8 cellular contexts compared by ENCODE assay signal in the genomic region with DNA sequence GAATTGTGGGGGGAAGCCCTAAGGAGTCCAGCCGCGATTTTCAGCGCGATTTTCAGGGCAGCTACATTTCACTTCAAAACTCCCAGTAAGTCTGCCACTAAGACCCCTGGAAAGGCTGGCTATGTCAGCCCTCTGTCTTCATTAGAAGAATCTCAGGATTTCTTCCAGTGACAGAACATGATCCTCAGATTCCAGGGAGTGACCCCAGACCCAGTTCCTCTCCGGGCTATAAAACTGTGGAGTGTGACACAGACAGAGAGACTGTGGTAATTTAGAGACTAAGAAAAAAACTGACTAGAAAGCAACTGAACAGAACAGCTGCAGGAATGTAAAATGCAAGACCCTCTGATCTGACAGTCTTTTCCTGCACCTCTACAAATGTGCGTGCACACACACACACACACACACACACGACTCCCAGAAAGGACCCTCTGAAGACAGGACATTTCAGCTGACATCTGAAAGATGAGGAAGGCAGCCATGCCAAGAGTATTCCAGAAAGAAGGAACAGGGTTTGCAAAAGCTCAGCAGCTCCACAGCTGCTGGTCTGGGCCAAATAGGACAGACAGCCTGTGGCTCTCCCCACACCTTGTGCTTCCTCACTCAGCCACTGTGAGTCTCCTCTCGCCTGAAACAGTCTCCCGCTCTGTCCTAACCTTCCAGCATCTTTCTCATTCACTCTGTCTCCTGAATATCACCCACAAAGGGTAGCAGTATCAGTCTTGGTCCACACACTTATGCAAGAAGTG.
A peak's percentile ranks its signal among the peaks of the same experiment; 100 is the strongest.
DNase-seq lines count a peak whose midpoint lies in the region; ATAC-seq and TF ChIP-seq lines count a peak whose summit lies in the region.

No MANE protein-coding gene starts in this region.

- peaks cover 26% of the 10 kb centered on the region for H3K4me1 ChIP-seq in effector memory CD4-positive, alpha-beta T cell (ENCODE audit: control insufficient read depth, insufficient read depth, low read length, poor library complexity, severe bottlenecking)
- peaks cover 13 to 48% of the 10 kb centered on the region in 2 donors for H3K4me1 ChIP-seq in naive thymus-derived CD4-positive, alpha-beta T cell (ENCODE audit: control insufficient read depth in 2 of 2, insufficient read depth in 2 of 2, low read length in 2 of 2)
- H3K4me1 ChIP-seq in BE2C = no peaks in the 10 kb centered on the region

- H3K27ac Mint-ChIP-seq in naive thymus-derived CD4-positive, alpha-beta T cell = peak overlapping the region; percentile 79 to 99 (median 95)

- no peaks in the 10 kb centered on the region for H3K36me3 ChIP-seq in effector memory CD4-positive, alpha-beta T cell (ENCODE audit: control insufficient read depth, insufficient read depth, low read length)
- H3K36me3 ChIP-seq in naive thymus-derived CD4-positive, alpha-beta T cell (ENCODE audit: control insufficient read depth in 2 of 3, insufficient read depth in 3 of 3, low read length in 3 of 3) = no peaks in the 10 kb centered on the region
- no peaks in the 10 kb centered on the region for H3K36me3 ChIP-seq in BE2C

- CTCF ChIA-PET in naive thymus-derived CD4-positive, alpha-beta T cell (lab: Charles Lee) = interaction anchor here (0.7 to 1.6 kb wide), 5 partner anchors 12 to 90 kb away, joined by 3 to 6 read pairs (median 6); no protein-coding TSS in a partner anchor

- DNase-seq in GM12864 (ENCODE audit: low read depth) (no peak), NAMALWA (ENCODE audit: low spot score) (peak; percentile 46), mucosa of gallbladder (ENCODE audit: low spot score) (no peak), BE2C (no peak)
- DNase-seq in effector memory CD4-positive, alpha-beta T cell = no peak
- DNase-seq in naive thymus-derived CD4-positive, alpha-beta T cell = no peak

- H3K4me1 Mint-ChIP-seq in naive thymus-derived CD4-positive, alpha-beta T cell = peaks cover 39 to 78% (median 75%) of the 10 kb centered on the region in 7 donors

- H3K4me3 ChIP-seq in GM12864 (ENCODE audit: low read depth, low read length) (no peak overlapping the region), BE2C (ENCODE audit: low read depth, low read length) (no peak overlapping the region)
- H3K4me3 ChIP-seq in effector memory CD4-positive, alpha-beta T cell (ENCODE audit: insufficient read depth, low read depth, low read length, poor library complexity, severe bottlenecking) = peak overlapping the region; percentile 28
- H3K4me3 ChIP-seq in naive thymus-derived CD4-positive, alpha-beta T cell (ENCODE audit: low read length) = peak overlapping the region; percentile 35

- intact Hi-C loops in naive thymus-derived CD4-positive, alpha-beta T cell (cut with micrococcal nuclease) = loop anchor here (1.0 to 5.0 kb wide), 8 partner anchors 18 to 283 kb away; no protein-coding TSS in a partner anchor

- peak overlapping the region; percentile 17 to 81 (median 66) for H3K4me3 Mint-ChIP-seq in naive thymus-derived CD4-positive, alpha-beta T cell

- TF ChIP-seq CTCF in GM12864 (IDR thresholded peaks at IDR 0.05; ENCODE audit: low read depth, low read length, missing control alignments) = peak; percentile 55
- TF ChIP-seq CTCF in BE2C (IDR thresholded peaks at IDR 0.05; ENCODE audit: low read depth, low read length) = no peak

- peaks cover 0 to 3% (median 0%) of the 10 kb centered on the region in 11 donors for H3K9me3 Mint-ChIP-seq in naive thymus-derived CD4-positive, alpha-beta T cell

- no peaks in the 10 kb centered on the region for H3K27me3 ChIP-seq in effector memory CD4-positive, alpha-beta T cell (replicated peaks; ENCODE audit: control insufficient read depth, insufficient read depth, low read length, poor library complexity, severe bottlenecking)
- no peaks in the 10 kb centered on the region for H3K27me3 ChIP-seq in naive thymus-derived CD4-positive, alpha-beta T cell (ENCODE audit: control insufficient read depth in 2 of 2, insufficient read depth in 2 of 2, low read length in 2 of 2)
- no peaks in the 10 kb centered on the region for H3K27me3 ChIP-seq in BE2C

- peaks cover 0 to 19% (median 2%) of the 10 kb centered on the region in 5 donors for H3K36me3 Mint-ChIP-seq in naive thymus-derived CD4-positive, alpha-beta T cell

- POLR2A ChIA-PET in naive thymus-derived CD4-positive, alpha-beta T cell (lab: Charles Lee) = interaction anchor here (0.6 to 3.6 kb wide), 13 partner anchors 11 to 88 kb away, joined by 3 to 11 read pairs (median 4); no protein-coding TSS in a partner anchor

- no peak for ATAC-seq in naive thymus-derived CD4-positive, alpha-beta T cell
- no peak for ATAC-seq in GM18520 (IDR thresholded peaks at IDR 0.05; ENCODE audit: unreplicated experiment)
- no peak for ATAC-seq in GM18907 (IDR thresholded peaks at IDR 0.05; ENCODE audit: unreplicated experiment)

- peaks cover 0 to 5% (median 0%) of the 10 kb centered on the region in 5 donors for H3K27me3 Mint-ChIP-seq in naive thymus-derived CD4-positive, alpha-beta T cell

- no peaks in the 10 kb centered on the region for H3K9me3 ChIP-seq in effector memory CD4-positive, alpha-beta T cell (ENCODE audit: control insufficient read depth, low read length)
- no peaks in the 10 kb centered on the region for H3K9me3 ChIP-seq in naive thymus-derived CD4-positive, alpha-beta T cell (ENCODE audit: control insufficient read depth in 2 of 3, low read length in 3 of 3)
- H3K9me3 ChIP-seq in BE2C = no peaks in the 10 kb centered on the region

- peak overlapping the region; percentile 51 for H3K27ac ChIP-seq in effector memory CD4-positive, alpha-beta T cell (ENCODE audit: insufficient read depth, low read length, poor library complexity, severe bottlenecking)
- H3K27ac ChIP-seq in naive thymus-derived CD4-positive, alpha-beta T cell (ENCODE audit: low read depth, low read length) = peak overlapping the region; percentile 52

Comparison
In these comparisons a context has a peak if more than half of its experiments do, and no peak if none do; other contexts are left out.
1. H3K4me3 ChIP-seq: peak in effector memory CD4-positive, alpha-beta T cell (single experiment) and naive thymus-derived CD4-positive, alpha-beta T cell (single experiment); none in GM12864 (single experiment) and BE2C (single experiment).